Comparison of ENCODE assay signal across 18 cellular contexts in the genomic region with DNA sequence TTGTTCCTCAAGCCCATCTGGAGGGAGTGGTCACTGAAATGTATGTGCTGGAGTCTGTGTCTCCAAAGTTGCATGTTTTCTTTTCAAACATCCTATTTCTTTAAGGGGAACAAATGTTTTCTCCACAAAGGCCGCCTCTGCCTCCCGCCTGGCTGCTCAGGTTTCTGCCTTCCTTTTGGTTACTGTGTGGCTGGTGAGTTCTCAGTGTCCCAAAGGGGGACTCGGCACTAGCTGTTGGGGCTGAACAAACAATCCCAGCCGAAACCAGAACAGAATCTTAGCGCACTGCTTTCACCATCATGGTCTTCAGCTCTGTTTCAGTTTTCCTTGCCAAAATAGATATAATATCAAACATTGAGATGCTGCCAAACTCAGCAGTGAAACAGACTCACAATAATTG.
DNase-seq lines count a peak whose midpoint lies in the region; ATAC-seq and TF ChIP-seq lines count a peak whose summit lies in the region.
"Had no signal": no experiment of that assay in that cellular context is flagged by ENCODE, and none has a peak within 500 bp of the region (broad histone marks: within the 10 kb centered on the region; RNA-seq: fewer than 3 reads in every experiment).

No MANE protein-coding gene starts in this region.

- H3K27me3 Mint-ChIP-seq in mesothelial cell of epicardium (ENCODE audit: low read depth), result no peaks in the 10 kb centered on the region

- H4K91ac ChIP-seq in IMR-90 (ENCODE audit: insufficient read depth, low read depth, low read length), result no peak overlapping the region

- peak overlapping the region; percentile 67 for H3K27ac Mint-ChIP-seq in mesothelial cell of epicardium

- H3K27ac ChIP-seq in IMR-90 (ENCODE audit: insufficient read depth, low read length) (no peak overlapping the region), substantia nigra (ENCODE audit: low read depth, low read length, poor library complexity, severe bottlenecking) (no peak overlapping the region)
- H3K27ac ChIP-seq: BLaER1, SJCRH30 had no signal

- no peak overlapping the region for H3K4ac ChIP-seq in IMR-90 (ENCODE audit: low read depth, low read length)

- no peaks in the 10 kb centered on the region for H3K36me3 Mint-ChIP-seq in mesothelial cell of epicardium

- peaks cover 4% of the 10 kb centered on the region for H3K27me3 ChIP-seq in IMR-90 (ENCODE audit: control insufficient read depth, insufficient read depth, low read length)
- H3K27me3 ChIP-seq: BLaER1 had no signal

- H3K9me3 Mint-ChIP-seq in mesothelial cell of epicardium, result no peaks in the 10 kb centered on the region

- TF ChIP-seq CTCF in IMR-90 (conservative IDR thresholded peaks at IDR 0.05; ENCODE audit: low read depth, low read length) (no peak), mesothelial cell of epicardium (IDR thresholded peaks at IDR 0.05; ENCODE audit: unreplicated experiment) (no peak)

- no peaks in the 10 kb centered on the region; the same call in 1 of the 2 replicates for H3K4me1 ChIP-seq in IMR-90 (ENCODE audit: control insufficient read depth, insufficient read depth, low read length)
- H3K4me1 ChIP-seq: BLaER1, SJCRH30 had no signal

- CTCF ChIA-PET in IMR-90 (lab: Yijun Ruan, JAX), result no interaction called here

- TF ChIP-seq RAD21 in IMR-90 (IDR thresholded peaks at IDR 0.05; ENCODE audit: low read length), result no peak

- WGBS in IMR-90 (ENCODE audit: extremely low coverage in 2 of 2, insufficient read length in 1 of 2), 2 experiments, result no CpG with 5 or more reads among the region's 5 CpGs

- dilution Hi-C loops in IMR-90 (cut with HindIII; ENCODE audit: low sequenced_read_pairs, unreplicated experiment), result no loop called here

- peaks cover 9% of the 10 kb centered on the region for H3K4me1 Mint-ChIP-seq in mesothelial cell of epicardium

- no peak overlapping the region for H3K23ac ChIP-seq in IMR-90 (ENCODE audit: low read depth, low read length)

- peak; percentile 70 for ATAC-seq in IMR-90 (ENCODE audit: low read depth)
- ATAC-seq in HG03565 (IDR thresholded peaks at IDR 0.05; ENCODE audit: unreplicated experiment), result no peak

- H2AFZ ChIP-seq in IMR-90 (replicated peaks; ENCODE audit: low read length, poor library complexity), result no peak overlapping the region

- no peak overlapping the region for H2BK120ac ChIP-seq in IMR-90 (ENCODE audit: low read depth, low read length)

- H2AK5ac ChIP-seq in IMR-90 (ENCODE audit: low read depth, low read length), result no peak overlapping the region

- no peak overlapping the region for H2BK5ac ChIP-seq in IMR-90 (ENCODE audit: low read depth, low read length, poor library complexity, severe bottlenecking)

- H3K18ac ChIP-seq in IMR-90 (ENCODE audit: low read depth, low read length), result no peak overlapping the region

- peaks cover 3% of the 10 kb centered on the region; the same call in 1 of the 2 replicates for H3K9me1 ChIP-seq in IMR-90 (ENCODE audit: insufficient read depth, low read length)

- no peaks in the 10 kb centered on the region for H3K36me3 ChIP-seq in IMR-90 (ENCODE audit: control insufficient read depth, insufficient read depth, low read length)
- H3K36me3 ChIP-seq: BLaER1, SJCRH30 had no signal

- H4K5ac ChIP-seq in IMR-90 (ENCODE audit: low read depth, low read length), result no peak overlapping the region

- BruUV-seq in IMR-90 (replicated peaks; lab: Mats Ljungman, UMichigan), result no TSS peak

- POLR2A ChIA-PET in IMR-90 (lab: Charles Lee; ENCODE audit: unreplicated experiment), result no interaction called here

- no peak overlapping the region for H4K8ac ChIP-seq in IMR-90 (ENCODE audit: low read depth in 2 of 2, low read length in 2 of 2)

- H3K4me2 ChIP-seq in IMR-90 (ENCODE audit: low read depth, low read length), result peak overlapping the region; percentile 36; the same call in 1 of the 2 replicates
- H3K4me2 ChIP-seq: BLaER1 had no signal

- no peak overlapping the region for H3K56ac ChIP-seq in IMR-90 (ENCODE audit: extremely low read depth, insufficient read depth, low read length)

- in situ Hi-C loops in IMR-90 (cut with MboI; ENCODE audit: low sequenced_read_pairs), result no loop called here

- intact Hi-C loops in IMR-90 (cut with micrococcal nuclease), result loop anchor here (5.0 kb wide), 1 partner anchor 93 kb away; no protein-coding TSS in a partner anchor

- no peak overlapping the region for H3K14ac ChIP-seq in IMR-90 (replicated peaks; ENCODE audit: low read depth, low read length)

- no peak for TF ChIP-seq POLR2A in IMR-90 (IDR thresholded peaks at IDR 0.05; ENCODE audit: low read depth, low read length)

- H3K4me3 Mint-ChIP-seq in mesothelial cell of epicardium, result no peak overlapping the region

- H3K9ac ChIP-seq in IMR-90 (ENCODE audit: low read depth, low read length), result no peak overlapping the region
- H3K9ac ChIP-seq: BLaER1 had no signal

- no peak overlapping the region for H2BK20ac ChIP-seq in IMR-90 (ENCODE audit: low read depth, low read length)

- no peak overlapping the region for H2AK9ac ChIP-seq in IMR-90 (replicated peaks; ENCODE audit: low read depth, low read length, poor library complexity)

- H3K9me3 ChIP-seq in IMR-90 (ENCODE audit: control insufficient read depth, insufficient read depth, low read length), result no peaks in the 10 kb centered on the region
- H3K9me3 ChIP-seq: BLaER1, SJCRH30 had no signal

- no peak overlapping the region for H2BK15ac ChIP-seq in IMR-90 (ENCODE audit: low read depth, low read length)

- H4K20me1 ChIP-seq in IMR-90 (ENCODE audit: insufficient read depth, low read length), result no peaks in the 10 kb centered on the region
- H4K20me1 ChIP-seq: BLaER1 had no signal

- H3K4me3 ChIP-seq in IMR-90 (ENCODE audit: insufficient read depth, low read depth, low read length), result no peak overlapping the region
- H3K4me3 ChIP-seq: BLaER1, SJCRH30 had no signal

- DNase-seq in IMR-90 (no peak), brain pericyte (ENCODE audit: low read depth, low spot score) (peak; percentile 39), mesothelial cell of epicardium (ENCODE audit: low spot score in 2 of 2, unreplicated experiment in 2 of 2) (no peak), smooth muscle cell of the brain vasculature (ENCODE audit: low read depth, low spot score) (peak; percentile 53), NCI-H146 (lab: John Stamatoyannopoulos, UW) (no peak), substantia nigra (lab: John Stamatoyannopoulos, UW) (no peak)
- DNase-seq: DMS153, EL, H7, MV-4-11, NCI-H1436 treated with DMSO at 0.1 percent for 48 hours, NCI-H2081 treated with DMSO at 0.1 percent for 48 hours, NCI-H2227 treated with DMSO at 0.1 percent for 48 hours, NCI-H524 treated with DMSO at 0.1 percent for 48 hours, RPMI8226, SJCRH30 had no signal

- no peaks in the 10 kb centered on the region for H3K79me1 ChIP-seq in IMR-90 (ENCODE audit: low read depth in 1 of 2, low read length in 2 of 2)

TF ChIP-seq in IMR-90, 13 proteins besides CTCF, POLR2A, EP300 and RAD21:
- no peak for TF ChIP-seq MXI1 (IDR thresholded peaks at IDR 0.05; ENCODE audit: borderline replicate concordance, low read depth, low read length)
- no peak for TF ChIP-seq MAZ (IDR thresholded peaks at IDR 0.05; ENCODE audit: borderline replicate concordance, low read depth, low read length)
- TF ChIP-seq CEBPB (IDR thresholded peaks at IDR 0.05; ENCODE audit: low read depth, low read length), result no peak
- no peak for TF ChIP-seq FOS (IDR thresholded peaks at IDR 0.05; ENCODE audit: low read depth, low read length)
- no peak for TF ChIP-seq BHLHE40 (IDR thresholded peaks at IDR 0.05; ENCODE audit: low read depth, low read length)
- TF ChIP-seq, protein P1, sequence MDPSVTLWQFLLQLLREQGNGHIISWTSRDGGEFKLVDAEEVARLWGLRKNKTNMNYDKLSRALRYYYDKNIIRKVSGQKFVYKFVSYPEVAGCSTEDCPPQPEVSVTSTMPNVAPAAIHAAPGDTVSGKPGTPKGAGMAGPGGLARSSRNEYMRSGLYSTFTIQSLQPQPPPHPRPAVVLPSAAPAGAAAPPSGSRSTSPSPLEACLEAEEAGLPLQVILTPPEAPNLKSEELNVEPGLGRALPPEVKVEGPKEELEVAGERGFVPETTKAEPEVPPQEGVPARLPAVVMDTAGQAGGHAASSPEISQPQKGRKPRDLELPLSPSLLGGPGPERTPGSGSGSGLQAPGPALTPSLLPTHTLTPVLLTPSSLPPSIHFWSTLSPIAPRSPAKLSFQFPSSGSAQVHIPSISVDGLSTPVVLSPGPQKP (IDR thresholded peaks at IDR 0.05; ENCODE audit: borderline replicate concordance, low read depth, low read length), result no peak
- TF ChIP-seq NFE2L2 (IDR thresholded peaks at IDR 0.05; ENCODE audit: low read depth, low read length), result no peak
- TF ChIP-seq SMC3 (IDR thresholded peaks at IDR 0.05; ENCODE audit: low read depth, low read length), result no peak
- TF ChIP-seq, protein P2, sequence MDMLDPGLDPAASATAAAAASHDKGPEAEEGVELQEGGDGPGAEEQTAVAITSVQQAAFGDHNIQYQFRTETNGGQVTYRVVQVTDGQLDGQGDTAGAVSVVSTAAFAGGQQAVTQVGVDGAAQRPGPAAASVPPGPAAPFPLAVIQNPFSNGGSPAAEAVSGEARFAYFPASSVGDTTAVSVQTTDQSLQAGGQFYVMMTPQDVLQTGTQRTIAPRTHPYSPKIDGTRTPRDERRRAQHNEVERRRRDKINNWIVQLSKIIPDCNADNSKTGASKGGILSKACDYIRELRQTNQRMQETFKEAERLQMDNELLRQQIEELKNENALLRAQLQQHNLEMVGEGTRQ (IDR thresholded peaks at IDR 0.05; ENCODE audit: low read depth, low read length), result no peak
- TF ChIP-seq RFX5 (IDR thresholded peaks at IDR 0.05; ENCODE audit: low read depth, low read length), result no peak
- TF ChIP-seq RCOR1 (IDR thresholded peaks at IDR 0.05; ENCODE audit: insufficient replicate concordance, low read length), result no peak
- no peak for TF ChIP-seq MAFK (IDR thresholded peaks at IDR 0.05; ENCODE audit: low read depth, low read length)
- no peak for TF ChIP-seq CHD1 (IDR thresholded peaks at IDR 0.05; ENCODE audit: low read depth, low read length)

Comparison
In these comparisons a context has a peak if more than half of its experiments do, and no peak if none do; other contexts are left out.
1. DNase-seq: peak in brain pericyte (single experiment) and smooth muscle cell of the brain vasculature (single experiment); none in IMR-90 (single experiment), mesothelial cell of epicardium (0 of 2), NCI-H146 (single experiment) and substantia nigra (0 of 49).